27 cellular contexts compared by ENCODE assay signal in genomic region chr9:15901572-15901971, GRCh38.
DNase-seq lines count a peak whose midpoint lies in the region; ATAC-seq, FAIRE-seq and TF ChIP-seq lines count a peak whose summit lies in the region.
"Had no signal": no experiment of that assay in that cellular context is flagged by ENCODE, and none has a peak within 500 bp of the region (broad histone marks: within the 10 kb centered on the region; RNA-seq: fewer than 3 reads in every experiment).

No MANE protein-coding gene starts in this region.

- H3F3A ChIP-seq in PC-3 (ENCODE audit: low read length, unreplicated experiment), result no peaks in the 10 kb centered on the region

- no TSS peak for BruUV-seq in PC-3 (replicated peaks; lab: Mats Ljungman, UMichigan)

- peaks cover 10% of the 10 kb centered on the region for H3K9me3 Mint-ChIP-seq in stimulated activated effector memory CD8-positive, alpha-beta T cell treated with anti-CD3 and anti-CD28 coated beads, Interleukin-12 subunit alpha, Interleukin-12 subunit beta, amount 100 ng/mL, for 72 hours

- H3K9me2 ChIP-seq in PC-3 (replicated peaks; ENCODE audit: low read length), result no peaks in the 10 kb centered on the region

- H3K27ac ChIP-seq in PC-3 (ENCODE audit: low read length), result peak overlapping the region; percentile 36; the same call in 1 of the 2 replicates
- H3K27ac ChIP-seq: BLaER1 treated with 17β-estradiol and CSF1 and Interleukin-3, amounts not matched to agents 10 nM and 100 nM; C4-2B had no signal

- H3K4me1 Mint-ChIP-seq in stimulated activated effector memory CD8-positive, alpha-beta T cell treated with anti-CD3 and anti-CD28 coated beads, Interleukin-12 subunit alpha, Interleukin-12 subunit beta, amount 100 ng/mL, for 72 hours, result no peaks in the 10 kb centered on the region
- H3K4me1 Mint-ChIP-seq: B cell had no signal

- TF ChIP-seq CTCF in PC-3 (conservative IDR thresholded peaks at IDR 0.05; ENCODE audit: low read depth, low read length), result no peak
- no peak for TF ChIP-seq CTCF in bronchial epithelial cell (IDR thresholded peaks at IDR 0.05; ENCODE audit: insufficient read depth, low read length, severe bottlenecking)
- TF ChIP-seq CTCF in epithelial cell of esophagus (IDR thresholded peaks at IDR 0.05; ENCODE audit: insufficient read depth, low read depth, low read length, missing control alignments), result no peak

- intact Hi-C loops in PC-3 (cut with micrococcal nuclease), result no loop called here

- H3K4me2 ChIP-seq in PC-3 (ENCODE audit: low read length), result peak overlapping the region; percentile 54; the same call in 1 of the 2 replicates
- H3K4me2 ChIP-seq: BLaER1 treated with 17β-estradiol and CSF1 and Interleukin-3, amounts not matched to agents 10 nM and 100 nM had no signal

- H3K4me1 ChIP-seq in PC-3 (ENCODE audit: insufficient read depth, low read length), result peaks cover 9% of the 10 kb centered on the region
- H3K4me1 ChIP-seq: BLaER1 treated with 17β-estradiol and CSF1 and Interleukin-3, amounts not matched to agents 10 nM and 100 nM; Caco-2 had no signal

- DNase-seq in PC-3 (peak; percentile 70), bronchial epithelial cell (ENCODE audit: low read depth) (peak; percentile 59), epithelial cell of esophagus (ENCODE audit: low read depth) (peak; percentile 20), D341Med (ENCODE audit: low spot score) (no peak), NCI-H774 (lab: John Stamatoyannopoulos, UW) (no peak)
- no peak for DNase-seq in stimulated activated effector memory CD8-positive, alpha-beta T cell treated with anti-CD3 and anti-CD28 coated beads, Interleukin-12 subunit alpha, Interleukin-12 subunit beta, amount 100 ng/mL, for 72 hours (ENCODE audit: low spot score in 2 of 2)
- DNase-seq: 8988T; AML-193; Caco-2; Calu3; CD4-positive, alpha-beta T cell; CD8-positive, alpha-beta T cell; DMS 273 treated with DMSO at 0.1 percent for 48 hours; DMS153; DMS53; DMS79; DND-41; EL; GDM1 had no signal

- H3K4me3 Mint-ChIP-seq in stimulated activated effector memory CD8-positive, alpha-beta T cell treated with anti-CD3 and anti-CD28 coated beads, Interleukin-12 subunit alpha, Interleukin-12 subunit beta, amount 100 ng/mL, for 72 hours, result no peak overlapping the region
- H3K4me3 Mint-ChIP-seq: B cell; CD4-positive, alpha-beta T cell; CD8-positive, alpha-beta T cell had no signal

- no peaks in the 10 kb centered on the region for H3K79me2 ChIP-seq in PC-3 (ENCODE audit: low read length)

- FAIRE-seq in bronchial epithelial cell (lab: Jason Lieb, UNC), result no peak
- FAIRE-seq: A204.1, GM12878, GM12892, GM18507 had no signal

- no peaks in the 10 kb centered on the region for H3K27me3 ChIP-seq in PC-3 (ENCODE audit: low read length)
- no peaks in the 10 kb centered on the region for H3K27me3 ChIP-seq in bronchial epithelial cell (ENCODE audit: control insufficient read depth, insufficient read depth, low read length)
- H3K27me3 ChIP-seq: BLaER1 treated with 17β-estradiol and CSF1 and Interleukin-3, amounts not matched to agents 10 nM and 100 nM had no signal

- no peak overlapping the region for H3K27ac Mint-ChIP-seq in stimulated activated effector memory CD8-positive, alpha-beta T cell treated with anti-CD3 and anti-CD28 coated beads, Interleukin-12 subunit alpha, Interleukin-12 subunit beta, amount 100 ng/mL, for 72 hours
- H3K27ac Mint-ChIP-seq: B cell; CD4-positive, alpha-beta T cell; CD8-positive, alpha-beta T cell had no signal

- CTCF ChIA-PET in PC-3 (lab: Charles Lee), result no interaction called here

- H2AFZ ChIP-seq in PC-3 (ENCODE audit: low read length), result no peak overlapping the region

- H3K36me3 ChIP-seq in PC-3 (ENCODE audit: low read depth, low read length) (no peaks in the 10 kb centered on the region), bronchial epithelial cell (ENCODE audit: control insufficient read depth, insufficient read depth, low read length) (no peaks in the 10 kb centered on the region)
- H3K36me3 ChIP-seq: BLaER1 treated with 17β-estradiol and CSF1 and Interleukin-3, amounts not matched to agents 10 nM and 100 nM had no signal

- no peaks in the 10 kb centered on the region for H3K36me3 Mint-ChIP-seq in stimulated activated effector memory CD8-positive, alpha-beta T cell treated with anti-CD3 and anti-CD28 coated beads, Interleukin-12 subunit alpha, Interleukin-12 subunit beta, amount 100 ng/mL, for 72 hours

- H3K9me3 ChIP-seq in PC-3 (ENCODE audit: low read length), result no peaks in the 10 kb centered on the region
- H3K9me3 ChIP-seq: Caco-2 had no signal

- H3K4me3 ChIP-seq in PC-3 (ENCODE audit: low read length), result no peak overlapping the region
- H3K4me3 ChIP-seq in bronchial epithelial cell (ENCODE audit: low read depth, low read length), result no peak overlapping the region
- no peak overlapping the region for H3K4me3 ChIP-seq in epithelial cell of esophagus (ENCODE audit: low read length)
- H3K4me3 ChIP-seq: BLaER1 treated with 17β-estradiol and CSF1 and Interleukin-3, amounts not matched to agents 10 nM and 100 nM; GM12878 had no signal

- peak; percentile 89 for ATAC-seq in PC-3
- ATAC-seq in stimulated activated effector memory CD8-positive, alpha-beta T cell treated with anti-CD3 and anti-CD28 coated beads, Interleukin-12 subunit alpha, Interleukin-12 subunit beta, amount 100 ng/mL, for 72 hours, result no peak
- no peak for ATAC-seq in GM19452 (IDR thresholded peaks at IDR 0.05; ENCODE audit: unreplicated experiment)
- ATAC-seq: CD8-positive, alpha-beta T cell; GM12878 had no signal

- H3K9ac ChIP-seq in PC-3 (ENCODE audit: low read length), result no peak overlapping the region
- H3K9ac ChIP-seq: BLaER1 treated with 17β-estradiol and CSF1 and Interleukin-3, amounts not matched to agents 10 nM and 100 nM had no signal

- POLR2A ChIA-PET in PC-3 (lab: Charles Lee; ENCODE audit: unreplicated experiment), result no interaction called here

- H4K20me1 ChIP-seq in PC-3 (ENCODE audit: low read length), result no peaks in the 10 kb centered on the region
- H4K20me1 ChIP-seq: BLaER1 treated with 17β-estradiol and CSF1 and Interleukin-3, amounts not matched to agents 10 nM and 100 nM had no signal

Comparison
In these comparisons a context has a peak if more than half of its experiments do, and no peak if none do; other contexts are left out.
1. DNase-seq: peak in PC-3 (single experiment), bronchial epithelial cell (single experiment) and epithelial cell of esophagus (single experiment); none in D341Med (single experiment), stimulated activated effector memory CD8-positive, alpha-beta T cell treated with anti-CD3 and anti-CD28 coated beads, Interleukin-12 subunit alpha, Interleukin-12 subunit beta, amount 100 ng/mL, for 72 hours (0 of 2) and NCI-H774 (single experiment).